In genomic region chr3:155805802-155806618, GRCh38 we compare ENCODE assay signal across 1 cellular context.
TF ChIP-seq lines count a peak whose summit lies in the region.

Gene C3orf33 (minus strand): TSS chr3:155806278. CDS start chr3:155806252, 26 bp downstream.

TF ChIP-seq in HepG2, 621 proteins besides CTCF, POLR2A, EP300 and RAD21 (continued from another document):
- TF ChIP-seq ZHX2 (IDR thresholded peaks at IDR 0.05; ENCODE audit: low read depth) (no peak; the same call in 1 of the 2 replicates), ZHX2 (CRISPR knock-in tag; IDR thresholded peaks at IDR 0.05; ENCODE audit: borderline replicate concordance) (peak; percentile 53; the same call in 1 of the 2 replicates), ZBTB10 (CRISPR knock-in tag; IDR thresholded peaks at IDR 0.05; ENCODE audit: borderline replicate concordance) (peak; percentile 99), ELF4 (CRISPR knock-in tag; IDR thresholded peaks at IDR 0.05; ENCODE audit: borderline replicate concordance) (no peak), ARNT (IDR thresholded peaks at IDR 0.05) (no peak), JUN (CRISPR knock-in tag; IDR thresholded peaks at IDR 0.05) (0 out of 2 replicates have a peak, but pooled peaks have one; percentile 34), GLI4 (CRISPR knock-in tag; IDR thresholded peaks at IDR 0.05; ENCODE audit: borderline replicate concordance) (peak; percentile 64; the same call in 1 of the 2 replicates), ZNF761 (CRISPR knock-in tag; conservative IDR thresholded peaks at IDR 0.05) (peak; percentile 58; the same call in 1 of the 2 replicates), ZNF138 (CRISPR knock-in tag; IDR thresholded peaks at IDR 0.05; ENCODE audit: low read depth) (peak; percentile 73), MAX (IDR thresholded peaks at IDR 0.05) (peak; percentile 67), KLF13 (CRISPR knock-in tag; IDR thresholded peaks at IDR 0.05) (no peak), RFXAP (CRISPR knock-in tag; IDR thresholded peaks at IDR 0.05; ENCODE audit: borderline replicate concordance) (peak; percentile 79; the same call in 1 of the 2 replicates), SAFB2 (CRISPR knock-in tag; IDR thresholded peaks at IDR 0.05; ENCODE audit: borderline replicate concordance, low read depth) (no peak; the same call in 1 of the 2 replicates), GMEB2 (CRISPR knock-in tag; IDR thresholded peaks at IDR 0.05; ENCODE audit: low read depth) (no peak), ZNF841 (CRISPR knock-in tag; IDR thresholded peaks at IDR 0.05; ENCODE audit: borderline replicate concordance) (no peak), MAFK (conservative IDR thresholded peaks at IDR 0.05 in 1 of 2, IDR thresholded peaks at IDR 0.05 in 1 of 2; ENCODE audit: low read length in 2 of 2) (no peak)
